ENCODE assay signal across 9 cellular contexts in the genomic region with DNA sequence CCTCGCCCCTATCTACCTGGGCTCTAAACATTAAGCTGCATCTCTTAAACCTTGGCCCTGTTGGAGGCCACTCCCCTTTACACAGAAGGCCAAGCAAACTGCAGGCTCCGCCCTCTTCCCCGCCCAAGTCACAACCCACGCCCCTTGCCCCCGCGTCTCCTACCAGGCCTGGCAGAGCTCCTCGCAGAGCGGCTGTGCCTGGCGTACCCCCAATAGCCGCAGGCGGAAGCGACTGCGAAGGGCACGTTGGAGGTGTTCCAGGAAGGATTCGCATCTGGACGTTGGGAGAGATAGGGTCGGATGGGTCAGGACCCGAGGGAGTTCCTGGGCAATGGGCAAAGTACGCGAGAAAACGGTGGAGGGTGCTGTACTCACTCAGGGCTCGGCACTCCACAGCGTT. TPM values are rescaled to one million over a fixed set of nuclear protein-coding genes. Genes with fewer than 3 reads are reported as not detected.
DNase-seq lines count a peak whose midpoint lies in the region; ATAC-seq lines count a peak whose summit lies in the region.
"Had no signal": no experiment of that assay in that cellular context is flagged by ENCODE, and none has a peak within 500 bp of the region (broad histone marks: within the 10 kb centered on the region; RNA-seq: fewer than 3 reads in every experiment).

No MANE protein-coding gene starts in this region.

- no peak overlapping the region for H3K27ac Mint-ChIP-seq in activated CD4-positive, alpha-beta T cell treated with anti-CD3 and anti-CD28 coated beads, Interleukin-2, amount 10 ng/mL, durations not matched to agents 7 days and 5 days
- H3K27ac Mint-ChIP-seq in activated naive CD8-positive, alpha-beta T cell treated with anti-CD3 and anti-CD28 coated beads, Interleukin-2, amount 10 ng/mL, durations not matched to agents 7 days and 5 days: no peak overlapping the region

- CTCF ChIA-PET in activated CD4-positive, alpha-beta T cell treated with anti-CD3 and anti-CD28 coated beads, Interleukin-2, amount 10 ng/mL, durations not matched to agents 7 days and 5 days (lab: Charles Lee): interaction anchor here (1.2 kb wide), 1 partner anchor 10 kb away, joined by 3 read pairs; no protein-coding TSS in a partner anchor

- H3K4me1 Mint-ChIP-seq in activated CD4-positive, alpha-beta T cell treated with anti-CD3 and anti-CD28 coated beads, Interleukin-2, amount 10 ng/mL, durations not matched to agents 7 days and 5 days: peaks cover 20% of the 10 kb centered on the region
- peaks cover 12% of the 10 kb centered on the region for H3K4me1 Mint-ChIP-seq in activated naive CD8-positive, alpha-beta T cell treated with anti-CD3 and anti-CD28 coated beads, Interleukin-2, amount 10 ng/mL, durations not matched to agents 7 days and 5 days

- H3K4me3 Mint-ChIP-seq in activated CD4-positive, alpha-beta T cell treated with anti-CD3 and anti-CD28 coated beads, Interleukin-2, amount 10 ng/mL, durations not matched to agents 7 days and 5 days: no peak overlapping the region
- H3K4me3 Mint-ChIP-seq in activated naive CD8-positive, alpha-beta T cell treated with anti-CD3 and anti-CD28 coated beads, Interleukin-2, amount 10 ng/mL, durations not matched to agents 7 days and 5 days: no peak overlapping the region

- POLR2A ChIA-PET in activated CD4-positive, alpha-beta T cell treated with anti-CD3 and anti-CD28 coated beads, Interleukin-2, amount 10 ng/mL, durations not matched to agents 7 days and 5 days (lab: Charles Lee): interaction anchor here (0.6 kb wide), 1 partner anchor 66 kb away, joined by 6 read pairs; no protein-coding TSS in a partner anchor
- POLR2A ChIA-PET in activated naive CD8-positive, alpha-beta T cell treated with anti-CD3 and anti-CD28 coated beads, Interleukin-2, amount 10 ng/mL, durations not matched to agents 7 days and 5 days (lab: Charles Lee): interaction anchor here (0.9 kb wide), 1 partner anchor 22 kb away, joined by 4 read pairs; the partner anchor contains the start of gene RNASEH2A

- peak; percentile 38 for ATAC-seq in activated naive CD8-positive, alpha-beta T cell treated with anti-CD3 and anti-CD28 coated beads, Interleukin-2, amount 10 ng/mL, durations not matched to agents 7 days and 5 days (ENCODE audit: low read depth)
- ATAC-seq in GM18502 (IDR thresholded peaks at IDR 0.05; ENCODE audit: poor library complexity, unreplicated experiment) (no peak), HG03045 (IDR thresholded peaks at IDR 0.05; ENCODE audit: unreplicated experiment) (no peak)

- H3K27me3 Mint-ChIP-seq in activated CD4-positive, alpha-beta T cell treated with anti-CD3 and anti-CD28 coated beads, Interleukin-2, amount 10 ng/mL, durations not matched to agents 7 days and 5 days: peaks cover 59% of the 10 kb centered on the region
- H3K27me3 Mint-ChIP-seq in activated naive CD8-positive, alpha-beta T cell treated with anti-CD3 and anti-CD28 coated beads, Interleukin-2, amount 10 ng/mL, durations not matched to agents 7 days and 5 days: peaks cover 69% of the 10 kb centered on the region

- H3K36me3 Mint-ChIP-seq in activated CD4-positive, alpha-beta T cell treated with anti-CD3 and anti-CD28 coated beads, Interleukin-2, amount 10 ng/mL, durations not matched to agents 7 days and 5 days (ENCODE audit: low read depth): no peaks in the 10 kb centered on the region
- no peaks in the 10 kb centered on the region for H3K36me3 Mint-ChIP-seq in activated naive CD8-positive, alpha-beta T cell treated with anti-CD3 and anti-CD28 coated beads, Interleukin-2, amount 10 ng/mL, durations not matched to agents 7 days and 5 days

- no peaks in the 10 kb centered on the region for H3K9me3 Mint-ChIP-seq in activated CD4-positive, alpha-beta T cell treated with anti-CD3 and anti-CD28 coated beads, Interleukin-2, amount 10 ng/mL, durations not matched to agents 7 days and 5 days
- no peaks in the 10 kb centered on the region for H3K9me3 Mint-ChIP-seq in activated naive CD8-positive, alpha-beta T cell treated with anti-CD3 and anti-CD28 coated beads, Interleukin-2, amount 10 ng/mL, durations not matched to agents 7 days and 5 days

- peak; percentile 32 for DNase-seq in activated CD4-positive, alpha-beta T cell treated with anti-CD3 and anti-CD28 coated beads, Interleukin-2, amount 10 ng/mL, durations not matched to agents 7 days and 5 days
- DNase-seq in activated CD4-positive, alpha-beta T cell treated with anti-CD3 and anti-CD28 coated beads, Interleukin-2, amount 50 U/mL, for 4 hours: no peak
- peak; percentile 24 for DNase-seq in NCI-H2227 (lab: John Stamatoyannopoulos, UW; ENCODE audit: unreplicated experiment)
- DNase-seq in activated naive CD8-positive, alpha-beta T cell treated with anti-CD3 and anti-CD28 coated beads, Interleukin-2, amount 10 ng/mL, durations not matched to agents 7 days and 5 days: peak; percentile 46
- peak; percentile 32 for DNase-seq in stimulated activated CD4-positive, alpha-beta T cell treated with anti-CD3 and anti-CD28 coated beads, Interleukin-4, amount 100 ng/mL, for 1 hour
- DNase-seq in SHP77 treated with DMSO at 0.1 percent for 48 hours (lab: John Stamatoyannopoulos, UW): no peak

RNA-seq across cellular contexts. Expression of gene RTBDN, which starts 5.9 kb away (rescaled TPM):
- not detected for total RNA-seq in activated CD4-positive, alpha-beta T cell treated with anti-CD3 and anti-CD28 coated beads, Interleukin-2, amount 10 ng/mL, durations not matched to agents 7 days and 5 days
- total RNA-seq in activated naive CD8-positive, alpha-beta T cell treated with anti-CD3 and anti-CD28 coated beads, Interleukin-2, amount 10 ng/mL, durations not matched to agents 7 days and 5 days: not detected
- total RNA-seq: pulmonary artery endothelial cell had no signal

RNA-seq across cellular contexts. Expression of gene MAST1, which starts 9.8 kb away (rescaled TPM):
- under 1 TPM; 0.35 to 0.67 TPM for total RNA-seq in activated CD4-positive, alpha-beta T cell treated with anti-CD3 and anti-CD28 coated beads, Interleukin-2, amount 10 ng/mL, durations not matched to agents 7 days and 5 days
- total RNA-seq in activated naive CD8-positive, alpha-beta T cell treated with anti-CD3 and anti-CD28 coated beads, Interleukin-2, amount 10 ng/mL, durations not matched to agents 7 days and 5 days: 1 to 10 TPM; 1.8 to 2.6 TPM

RNA-seq across cellular contexts. Expression of gene RNASEH2A, which starts 22.1 kb away (rescaled TPM):
- total RNA-seq in activated CD4-positive, alpha-beta T cell treated with anti-CD3 and anti-CD28 coated beads, Interleukin-2, amount 10 ng/mL, durations not matched to agents 7 days and 5 days: 10 to 100 TPM; 34.9 to 39.3 TPM
- 10 to 100 TPM; 46.2 to 47.8 TPM for total RNA-seq in activated naive CD8-positive, alpha-beta T cell treated with anti-CD3 and anti-CD28 coated beads, Interleukin-2, amount 10 ng/mL, durations not matched to agents 7 days and 5 days

RNA-seq across cellular contexts. Expression of gene THSD8, which starts 26.6 kb away (rescaled TPM):
- 10 to 100 TPM; 27.0 to 31.1 TPM for total RNA-seq in activated CD4-positive, alpha-beta T cell treated with anti-CD3 and anti-CD28 coated beads, Interleukin-2, amount 10 ng/mL, durations not matched to agents 7 days and 5 days
- total RNA-seq in activated naive CD8-positive, alpha-beta T cell treated with anti-CD3 and anti-CD28 coated beads, Interleukin-2, amount 10 ng/mL, durations not matched to agents 7 days and 5 days: 10 to 100 TPM in 1 of 2 experiments, 1 to 10 TPM in 1; 5.8 to 10.8 TPM

RNA-seq across cellular contexts. Expression of gene PRDX2, which starts 26.9 kb away (rescaled TPM):
- total RNA-seq in activated CD4-positive, alpha-beta T cell treated with anti-CD3 and anti-CD28 coated beads, Interleukin-2, amount 10 ng/mL, durations not matched to agents 7 days and 5 days: 100 to 1,000 TPM; 274 to 288 TPM
- total RNA-seq in activated naive CD8-positive, alpha-beta T cell treated with anti-CD3 and anti-CD28 coated beads, Interleukin-2, amount 10 ng/mL, durations not matched to agents 7 days and 5 days: 100 to 1,000 TPM; 170 to 181 TPM

Comparison
In these comparisons a context has a peak if more than half of its experiments do, and no peak if none do; other contexts are left out.
1. DNase-seq: peak in activated CD4-positive, alpha-beta T cell treated with anti-CD3 and anti-CD28 coated beads, Interleukin-2, amount 10 ng/mL, durations not matched to agents 7 days and 5 days (single experiment), NCI-H2227 (single experiment), activated naive CD8-positive, alpha-beta T cell treated with anti-CD3 and anti-CD28 coated beads, Interleukin-2, amount 10 ng/mL, durations not matched to agents 7 days and 5 days (single experiment) and stimulated activated CD4-positive, alpha-beta T cell treated with anti-CD3 and anti-CD28 coated beads, Interleukin-4, amount 100 ng/mL, for 1 hour (single experiment); none in activated CD4-positive, alpha-beta T cell treated with anti-CD3 and anti-CD28 coated beads, Interleukin-2, amount 50 U/mL, for 4 hours (0 of 2) and SHP77 treated with DMSO at 0.1 percent for 48 hours (single experiment).